Comparison of ENCODE assay signal across 19 cellular contexts in genomic region chr9:18492612-18493011, GRCh38. TPM values are rescaled to one million over a fixed set of nuclear protein-coding genes. Genes with fewer than 3 reads are reported as not detected.
DNase-seq lines count a peak whose midpoint lies in the region; ATAC-seq and TF ChIP-seq lines count a peak whose summit lies in the region.
"Had no signal": no experiment of that assay in that cellular context is flagged by ENCODE, and none has a peak within 500 bp of the region (broad histone marks: within the 10 kb centered on the region; RNA-seq: fewer than 3 reads in every experiment).

No MANE protein-coding gene starts in this region.

- intact Hi-C loops in ovary (cut with DNase I), result no loop called here
- intact Hi-C loops in colonic mucosa (cut with DNase I), result no loop called here

- no peaks in the 10 kb centered on the region for H3K27me3 ChIP-seq in brain microvascular endothelial cell (replicated peaks)
- no peaks in the 10 kb centered on the region for H3K27me3 ChIP-seq in ovary
- no peaks in the 10 kb centered on the region for H3K27me3 ChIP-seq in colonic mucosa
- H3K27me3 ChIP-seq: hepatocyte had no signal

- TF ChIP-seq EP300 in ovary (IDR thresholded peaks at IDR 0.05), result no peak

- in situ Hi-C loops in brain microvascular endothelial cell (cut with HindIII; ENCODE audit: low pct_ligation_motif_present, low sequenced_read_pairs), result no loop called here

- TF ChIP-seq CTCF in brain microvascular endothelial cell (IDR thresholded peaks at IDR 0.05; ENCODE audit: low read depth, low read length, missing control alignments) (no peak), ovary (IDR thresholded peaks at IDR 0.05) (no peak), colonic mucosa (IDR thresholded peaks at IDR 0.05) (no peak)

- ATAC-seq in HG03378 (IDR thresholded peaks at IDR 0.05; ENCODE audit: unreplicated experiment) (no peak), GM21825 (IDR thresholded peaks at IDR 0.05; ENCODE audit: unreplicated experiment) (no peak)
- ATAC-seq: effector memory CD8-positive, alpha-beta T cell had no signal

- DNase-seq in AG08395 (ENCODE audit: low spot score), result peak; percentile 37
- DNase-seq in LHCN-M2 (ENCODE audit: low read depth), result peak; percentile 79
- DNase-seq in brain microvascular endothelial cell, result peak; percentile 34
- DNase-seq in iris pigment epithelial cell (ENCODE audit: low read depth), result peak; percentile 51
- no peak for DNase-seq in ovary
- DNase-seq in colonic mucosa, result no peak
- DNase-seq: activated CD4-positive, alpha-beta T cell treated with anti-CD3 and anti-CD28 coated beads, Interleukin-2, amount 10 ng/mL, durations not matched to agents 7 days and 5 days; activated CD8-positive, alpha-beta memory T cell treated with anti-CD3 and anti-CD28 coated beads, Interleukin-2, amount 50 U/mL, for 48 hours; activated effector memory CD4-positive, alpha-beta T cell treated with anti-CD3 and anti-CD28 coated beads, Interleukin-2, amount 50 U/mL, for 16 hours; C1 segment of cervical spinal cord; effector memory CD8-positive, alpha-beta T cell; islet precursor cell; NCI-H1694; stimulated activated CD4-positive, alpha-beta T cell treated with anti-CD3 and anti-CD28 coated beads, Interleukin-4, amount 100 ng/mL, for 24 hours had no signal

- no peak overlapping the region for H3K9ac ChIP-seq in colonic mucosa (ENCODE audit: low read depth in 2 of 2, low read length in 2 of 2)

- H3K27ac ChIP-seq in brain microvascular endothelial cell (peak overlapping the region; percentile 96), ovary (no peak overlapping the region), colonic mucosa (no peak overlapping the region)
- H3K27ac ChIP-seq: hepatocyte had no signal

- H3K4me3 ChIP-seq in brain microvascular endothelial cell (ENCODE audit: low read depth, low read length) (no peak overlapping the region), ovary (no peak overlapping the region), colonic mucosa (no peak overlapping the region)
- H3K4me3 ChIP-seq: HAP-1, hepatocyte had no signal

- H3K36me3 ChIP-seq in brain microvascular endothelial cell (replicated peaks), result no peaks in the 10 kb centered on the region
- no peaks in the 10 kb centered on the region for H3K36me3 ChIP-seq in ovary
- H3K36me3 ChIP-seq in colonic mucosa, result no peaks in the 10 kb centered on the region
- H3K36me3 ChIP-seq: HAP-1 had no signal

- no peak for TF ChIP-seq POLR2A in ovary (IDR thresholded peaks at IDR 0.05)

- H3K4me1 ChIP-seq in ovary (ENCODE audit: insufficient read depth) (no peaks in the 10 kb centered on the region), colonic mucosa (no peaks in the 10 kb centered on the region)

- H3K9me3 ChIP-seq in ovary (no peaks in the 10 kb centered on the region), colonic mucosa (no peaks in the 10 kb centered on the region)
- H3K9me3 ChIP-seq: HAP-1 had no signal

RNA-seq across cellular contexts. Expression of gene ADAMTSL1, which starts 18.7 kb away (rescaled TPM):
- total RNA-seq in LHCN-M2 (2014; rRNA removed), result 74.5 and 85.1 TPM in 2 replicates
- polyA plus RNA-seq in LHCN-M2 (2012), result 61.3 TPM
- total RNA-seq in ovary, result 10 to 100 TPM in 2 of 7 donors, 1 to 10 TPM in 5; 1.2 to 19.0 (median 6.1) TPM
- 10 to 100 TPM in 1 of 2 donors, 1 to 10 TPM in 1; 2.4 to 20.0 TPM for polyA plus RNA-seq in ovary
- 10 to 100 TPM; 10.2 to 14.7 TPM for total RNA-seq in colonic mucosa
- total RNA-seq: activated CD4-positive, alpha-beta T cell treated with anti-CD3 and anti-CD28 coated beads, Interleukin-2, amount 10 ng/mL, durations not matched to agents 7 days and 5 days; G401 had no signal

Comparison
In these comparisons a context has a peak if more than half of its experiments do, and no peak if none do; other contexts are left out.
1. DNase-seq: peak in AG08395 (single experiment), LHCN-M2 (single experiment), brain microvascular endothelial cell (single experiment) and iris pigment epithelial cell (single experiment); none in ovary (0 of 5) and colonic mucosa (single experiment).